ENCODE assay signal across 23 cellular contexts in the genomic region with DNA sequence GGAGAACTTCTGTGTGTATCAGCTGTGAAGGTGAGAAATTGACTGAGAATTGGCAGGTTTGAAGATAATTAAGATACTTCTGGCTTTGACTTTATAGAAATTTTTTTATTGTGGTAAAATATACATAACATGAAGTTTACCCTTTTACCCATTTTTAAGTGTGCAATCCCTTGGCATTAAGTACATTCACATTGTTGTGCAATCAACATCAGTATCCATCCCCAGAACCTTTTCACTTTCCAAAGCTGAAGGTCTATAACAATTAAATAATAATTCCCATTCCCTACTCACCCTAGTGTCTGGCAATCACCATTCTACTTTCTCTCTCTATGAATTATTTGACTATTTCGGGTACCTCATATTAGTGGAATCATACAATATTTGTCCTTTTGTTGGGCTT.
"Had no signal": no experiment of that assay in that cellular context is flagged by ENCODE, and none has a peak within 500 bp of the region (broad histone marks: within the 10 kb centered on the region; RNA-seq: fewer than 3 reads in every experiment).

No MANE protein-coding gene starts in this region.

- ATAC-seq: activated CD4-positive, CD25-positive, alpha-beta regulatory T cell treated with anti-CD3 and anti-CD28 coated beads, Interleukin-2, amount 50 U/mL, for 24 hours; activated CD8-positive, alpha-beta T cell treated with anti-CD3 and anti-CD28 coated beads for 36 hours; activated T-cell treated with anti-CD3 and anti-CD28 coated beads, Interleukin-2, amount 50 U/mL, for 72 hours; Panc1 had no signal

- H3K4me3 ChIP-seq: cardiac muscle cell had no signal

- H3K36me3 ChIP-seq: cardiac muscle cell had no signal

- DNase-seq: activated CD4-positive, alpha-beta T cell treated with anti-CD3 and anti-CD28 coated beads for 4 hours; activated CD8-positive, alpha-beta memory T cell treated with anti-CD3 and anti-CD28 coated beads, Interleukin-2, amount 50 U/mL, for 4 hours; activated CD8-positive, alpha-beta T cell treated with anti-CD3 and anti-CD28 coated beads for 36 hours; activated gamma-delta T cell treated with Interleukin-2 at 50 U/mL for 16 hours; activated naive CD4-positive, alpha-beta T cell treated with anti-CD3 and anti-CD28 coated beads, Interleukin-2, amount 10 ng/mL, durations not matched to agents 7 days and 5 days; activated naive CD8-positive, alpha-beta T cell treated with anti-CD3 and anti-CD28 coated beads for 36 hours; activated T-cell treated with anti-CD3 and anti-CD28 coated beads, Interleukin-2, amount 50 U/mL, for 72 hours; aorta; NCI-H1092; NCI-H1417; NCI-H1930; NCI-H2171; NCI-H2227 treated with DMSO at 0.1 percent for 48 hours; NCI-H446 treated with DMSO at 0.1 percent for 48 hours; NCI-H524 treated with DMSO at 0.1 percent for 48 hours; NCI-H774; RPMI8226; T-helper 1 cell had no signal

- H3K9ac ChIP-seq: KMS-11, SK-N-SH had no signal

- H3K27me3 ChIP-seq: cardiac muscle cell had no signal

- H3K4me2 ChIP-seq: KMS-11, SK-N-SH had no signal

- H3K9me2 ChIP-seq: SK-N-SH had no signal

- H3K9me3 ChIP-seq: SK-N-SH had no signal

- H3K27ac ChIP-seq: cardiac muscle cell, KMS-11 had no signal
